ENCODE assay signal across 7 cellular contexts in genomic region chr7:42045961-42046360, GRCh38.
"Had no signal": no experiment of that assay in that cellular context is flagged by ENCODE, and none has a peak within 500 bp of the region (broad histone marks: within the 10 kb centered on the region; RNA-seq: fewer than 3 reads in every experiment).

No MANE protein-coding gene starts in this region.

- H3K4me3 ChIP-seq: HAP-1, K562 had no signal

- ATAC-seq: HCT116, K562 had no signal

- H3K27ac Mint-ChIP-seq: HFFc6 had no signal

- H3K4me3 Mint-ChIP-seq: HFFc6 had no signal

- H3K9me3 ChIP-seq: HAP-1 had no signal

- DNase-seq: GOT3, H7, HFFc6, KG1 had no signal

- H3K9me3 Mint-ChIP-seq: HFFc6 had no signal
